Comparison of ENCODE assay signal across 8 cellular contexts in the genomic region with DNA sequence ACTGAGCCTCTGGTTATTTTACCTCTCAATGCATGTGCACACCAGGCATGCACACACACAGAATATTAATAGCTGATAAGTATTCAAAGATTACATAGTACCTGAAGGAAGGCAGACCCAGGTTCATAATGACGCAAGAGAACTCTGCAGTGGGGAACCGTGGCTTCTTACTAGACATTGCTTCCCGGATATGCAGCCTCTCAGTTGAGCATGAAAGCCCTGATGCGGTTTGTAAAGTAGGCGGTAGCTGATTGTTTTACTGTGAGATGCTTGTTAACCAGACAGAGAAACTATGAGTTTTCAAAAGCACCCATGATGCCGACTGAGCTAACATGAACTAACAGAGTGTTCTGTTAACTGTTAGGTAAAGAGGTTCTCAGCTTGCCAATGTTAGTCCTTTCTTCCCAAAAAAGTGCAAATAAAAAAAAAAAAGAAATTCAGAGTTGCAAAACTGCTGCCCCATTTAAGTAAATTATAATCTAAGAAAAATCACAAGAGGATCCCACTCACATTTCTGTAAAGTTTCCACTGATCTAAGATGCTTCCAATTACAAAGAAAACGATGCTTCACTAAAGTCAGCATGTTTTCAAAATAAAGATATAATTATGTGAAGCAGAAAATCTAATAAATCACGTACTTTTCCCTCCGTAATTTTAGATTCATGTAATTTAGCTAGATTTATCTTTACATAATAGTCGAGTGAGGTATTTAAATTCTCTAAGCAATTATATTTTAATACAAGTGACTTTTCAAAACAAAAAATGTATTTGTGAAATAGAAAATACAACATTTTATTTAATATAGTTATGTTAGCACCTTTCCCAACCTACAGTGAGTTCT. TPM values are rescaled to one million over a fixed set of nuclear protein-coding genes. Genes with fewer than 3 reads are reported as not detected.
A peak's percentile ranks its signal among the peaks of the same experiment; 100 is the strongest.
DNase-seq lines count a peak whose midpoint lies in the region; ATAC-seq and TF ChIP-seq lines count a peak whose summit lies in the region.

No MANE protein-coding gene starts in this region.

- H3K9ac ChIP-seq in smooth muscle cell (ENCODE audit: low read depth): peak overlapping the region; percentile 90

- H3K27ac Mint-ChIP-seq in effector memory CD8-positive, alpha-beta T cell: no peak overlapping the region

- peaks cover 22% of the 10 kb centered on the region for H3K4me1 ChIP-seq in smooth muscle cell (ENCODE audit: low read depth)

- ATAC-seq in GM18861 (IDR thresholded peaks at IDR 0.05; ENCODE audit: unreplicated experiment) (peak; percentile 61), GM19455 (IDR thresholded peaks at IDR 0.05; ENCODE audit: unreplicated experiment) (no peak), GM21619 (IDR thresholded peaks at IDR 0.05; ENCODE audit: unreplicated experiment) (no peak)
- ATAC-seq in effector memory CD8-positive, alpha-beta T cell (replicated peaks): peak; percentile 51

- no peaks in the 10 kb centered on the region for H3K4me1 Mint-ChIP-seq in effector memory CD8-positive, alpha-beta T cell (ENCODE audit: low read depth in 2 of 2)

- H3K27ac ChIP-seq in smooth muscle cell (ENCODE audit: low read depth): peak overlapping the region; percentile 96

- H3K9me3 ChIP-seq in smooth muscle cell (replicated peaks; ENCODE audit: low read depth): no peaks in the 10 kb centered on the region

- H3K4me3 Mint-ChIP-seq in effector memory CD8-positive, alpha-beta T cell: no peak overlapping the region

- H3F3A ChIP-seq in smooth muscle cell (ENCODE audit: low read depth): peaks cover 57% of the 10 kb centered on the region

- no peak overlapping the region for H2AFZ ChIP-seq in smooth muscle cell (ENCODE audit: low read depth)

- H3K79me2 ChIP-seq in smooth muscle cell (ENCODE audit: low read depth): peaks cover 98% of the 10 kb centered on the region

- H3K36me3 ChIP-seq in smooth muscle cell (ENCODE audit: low read depth): no peaks in the 10 kb centered on the region

- no peaks in the 10 kb centered on the region for H3K36me3 Mint-ChIP-seq in effector memory CD8-positive, alpha-beta T cell (ENCODE audit: insufficient read depth)

- peak overlapping the region; percentile 79 for H3K4me3 ChIP-seq in smooth muscle cell

- no peaks in the 10 kb centered on the region for H3K27me3 ChIP-seq in smooth muscle cell (ENCODE audit: low read depth)

- H3K9me3 Mint-ChIP-seq in effector memory CD8-positive, alpha-beta T cell: no peaks in the 10 kb centered on the region

- peaks cover 66 to 77% of the 10 kb centered on the region in 2 donors for H3K27me3 Mint-ChIP-seq in effector memory CD8-positive, alpha-beta T cell

- no peak for TF ChIP-seq CTCF in smooth muscle cell (IDR thresholded peaks at IDR 0.05; ENCODE audit: borderline replicate concordance, insufficient read depth, poor library complexity, severe bottlenecking)

- peak; percentile 45 for DNase-seq in SKM-1 (lab: John Stamatoyannopoulos, UW; ENCODE audit: unreplicated experiment)
- no peak for DNase-seq in effector memory CD8-positive, alpha-beta T cell
- DNase-seq in smooth muscle cell (lab: John Stamatoyannopoulos, UW; ENCODE audit: unreplicated experiment): no peak
- no peak for DNase-seq in SW480 (ENCODE audit: low spot score)
- no peak for DNase-seq in activated effector memory CD4-positive, alpha-beta T cell treated with Interleukin-2 at 50 U/mL for 16 hours

- H3K4me2 ChIP-seq in smooth muscle cell: peak overlapping the region; percentile 95

- 9% methylated on average over 10 of the region's 10 CpGs for WGBS in smooth muscle cell (ENCODE audit: low lambda C conversion rate)

- H4K20me1 ChIP-seq in smooth muscle cell (ENCODE audit: low read depth): peaks cover 71% of the 10 kb centered on the region

RNA-seq across cellular contexts. Expression of a gene that starts 2.2 kb away (rescaled TPM):
- total RNA-seq in smooth muscle cell: 738 and 786 TPM in 2 replicates
- 329 and 495 TPM in 2 replicates for polyA plus RNA-seq in smooth muscle cell

Comparison
In these comparisons a context has a peak if more than half of its experiments do, and no peak if none do; other contexts are left out.
1. ATAC-seq: peak in GM18861 (single experiment) and effector memory CD8-positive, alpha-beta T cell (single experiment); none in GM19455 (single experiment) and GM21619 (single experiment).